ENCODE assay signal across 1 cellular context in genomic region chr18:72544092-72544886, GRCh38.
TF ChIP-seq lines count a peak whose summit lies in the region.

Gene CBLN2 (minus strand): TSS chr18:72544342. CDS start chr18:72542160, 2,182 bp downstream.

TF ChIP-seq in HepG2, 621 proteins besides CTCF, POLR2A, EP300 and RAD21 (continued from another document and continues in another):
- TF ChIP-seq ZNF280B (CRISPR knock-in tag; IDR thresholded peaks at IDR 0.05; ENCODE audit: borderline replicate concordance) (no peak), ZNF580 (CRISPR knock-in tag; IDR thresholded peaks at IDR 0.05; ENCODE audit: borderline replicate concordance, low read depth) (0 out of 2 replicates have a peak, but pooled peaks have one; percentile 23), RCOR2 (CRISPR knock-in tag; IDR thresholded peaks at IDR 0.05) (no peak), MBD4 (IDR thresholded peaks at IDR 0.05; ENCODE audit: borderline replicate concordance, low read length) (no peak), ZNF687 (CRISPR knock-in tag; IDR thresholded peaks at IDR 0.05) (peak; percentile 17; the same call in 1 of the 2 replicates), ZNF776 (CRISPR knock-in tag; IDR thresholded peaks at IDR 0.05) (no peak), ZNF496 (CRISPR knock-in tag; IDR thresholded peaks at IDR 0.05; ENCODE audit: insufficient replicate concordance) (no peak), HNRNPL (IDR thresholded peaks at IDR 0.05; ENCODE audit: low read depth, low read length) (no peak), ZBTB42 (CRISPR knock-in tag; IDR thresholded peaks at IDR 0.05) (no peak), EZH2 (conservative IDR thresholded peaks at IDR 0.05; ENCODE audit: low read depth, low read length) (no peak), ZNF251 (CRISPR knock-in tag; IDR thresholded peaks at IDR 0.05) (no peak), ZNF121 (CRISPR knock-in tag; IDR thresholded peaks at IDR 0.05) (no peak), ZBTB37 (CRISPR knock-in tag; IDR thresholded peaks at IDR 0.05) (no peak), ZNF781 (CRISPR knock-in tag; IDR thresholded peaks at IDR 0.05; ENCODE audit: borderline replicate concordance, not compliant biosample characterization) (no peak), ZNF160 (CRISPR knock-in tag; IDR thresholded peaks at IDR 0.05) (no peak), RELA (CRISPR knock-in tag; IDR thresholded peaks at IDR 0.05) (no peak), YY1 (IDR thresholded peaks at IDR 0.05; ENCODE audit: insufficient read depth, insufficient replicate concordance, low read depth, low read length) (no peak), ZNF746 (CRISPR knock-in tag; IDR thresholded peaks at IDR 0.05) (no peak), FOXP4 (CRISPR knock-in tag; IDR thresholded peaks at IDR 0.05) (no peak), ZFP90 (CRISPR knock-in tag; IDR thresholded peaks at IDR 0.05; ENCODE audit: borderline replicate concordance) (no peak), ZNF512B (CRISPR knock-in tag; IDR thresholded peaks at IDR 0.05; ENCODE audit: borderline replicate concordance) (peak; percentile 83; the same call in 1 of the 2 replicates), CHCHD3 (CRISPR knock-in tag; IDR thresholded peaks at IDR 0.05) (no peak), NPAS2 (CRISPR knock-in tag; IDR thresholded peaks at IDR 0.05; ENCODE audit: borderline replicate concordance) (no peak), MLX (CRISPR knock-in tag; IDR thresholded peaks at IDR 0.05) (no peak), SMARCC2 (IDR thresholded peaks at IDR 0.05) (no peak), HNF1A (IDR thresholded peaks at IDR 0.05; ENCODE audit: low read depth) (no peak), HNF1A (CRISPR knock-in tag; IDR thresholded peaks at IDR 0.05; ENCODE audit: borderline replicate concordance) (no peak), MTF2 (CRISPR knock-in tag; IDR thresholded peaks at IDR 0.05; ENCODE audit: borderline replicate concordance) (peak; percentile 90; the same call in 1 of the 2 replicates), BHLHE40 (IDR thresholded peaks at IDR 0.05; ENCODE audit: low read length) (no peak), STAG1 (CRISPR knock-in tag; IDR thresholded peaks at IDR 0.05) (peak; percentile 93), ZKSCAN1 (IDR thresholded peaks at IDR 0.05; ENCODE audit: low read length) (no peak), ZNF34 (CRISPR knock-in tag; IDR thresholded peaks at IDR 0.05; ENCODE audit: borderline replicate concordance) (no peak), LRRFIP1 (CRISPR knock-in tag; conservative IDR thresholded peaks at IDR 0.05) (no peak), ATF1 (CRISPR knock-in tag; IDR thresholded peaks at IDR 0.05) (no peak), GABPB1 (CRISPR knock-in tag; IDR thresholded peaks at IDR 0.05) (peak; percentile 41; the same call in 1 of the 2 replicates), JUN (CRISPR knock-in tag; IDR thresholded peaks at IDR 0.05) (no peak), KDM3A (CRISPR knock-in tag; IDR thresholded peaks at IDR 0.05; ENCODE audit: low read depth) (no peak)
